In genomic region chr16:76518791-76519190, GRCh38 we compare ENCODE assay signal across 1 cellular context.
TF ChIP-seq lines count a peak whose summit lies in the region.

No MANE protein-coding gene starts in this region.

TF ChIP-seq in GM23338, 12 proteins besides CTCF, POLR2A, EP300 and RAD21:
- TF ChIP-seq REST (IDR thresholded peaks at IDR 0.05; ENCODE audit: unreplicated experiment): no peak
- no peak for TF ChIP-seq ETS1 (IDR thresholded peaks at IDR 0.05)
- no peak for TF ChIP-seq ZNF462 (CRISPR knock-in tag; IDR thresholded peaks at IDR 0.05)
- no peak for TF ChIP-seq ZNF331 (CRISPR knock-in tag; IDR thresholded peaks at IDR 0.05; ENCODE audit: low read depth)
- TF ChIP-seq CREB1 (CRISPR knock-in tag; IDR thresholded peaks at IDR 0.05; ENCODE audit: low read depth): no peak
- no peak for TF ChIP-seq JUNB (IDR thresholded peaks at IDR 0.05; ENCODE audit: unreplicated experiment)
- TF ChIP-seq STAT1 (IDR thresholded peaks at IDR 0.05; ENCODE audit: unreplicated experiment): no peak
- TF ChIP-seq POLR2AphosphoS5 (IDR thresholded peaks at IDR 0.05; ENCODE audit: low read depth): no peak
- no peak for TF ChIP-seq EZH2 (IDR thresholded peaks at IDR 0.05; ENCODE audit: low read depth, unreplicated experiment)
- TF ChIP-seq NANOG (IDR thresholded peaks at IDR 0.05; ENCODE audit: borderline replicate concordance): no peak
- TF ChIP-seq ZNF114 (CRISPR knock-in tag; IDR thresholded peaks at IDR 0.05): no peak
- no peak for TF ChIP-seq EZH2phosphoT487 (IDR thresholded peaks at IDR 0.05; ENCODE audit: unreplicated experiment)
